Comparison of ENCODE assay signal across 18 cellular contexts in genomic region chr9:134010774-134011173, GRCh38. TPM values are rescaled to one million over a fixed set of nuclear protein-coding genes. Genes with fewer than 3 reads are reported as not detected.
DNase-seq lines count a peak whose midpoint lies in the region; ATAC-seq, FAIRE-seq and TF ChIP-seq lines count a peak whose summit lies in the region.
"Had no signal": no experiment of that assay in that cellular context is flagged by ENCODE, and none has a peak within 500 bp of the region (broad histone marks: within the 10 kb centered on the region; RNA-seq: fewer than 3 reads in every experiment).

No MANE protein-coding gene starts in this region.

- peaks cover 11% of the 10 kb centered on the region for H3K27me3 Mint-ChIP-seq in T-helper 17 cell

- peak overlapping the region; percentile 43 for H3K27ac Mint-ChIP-seq in T-helper 17 cell
- H3K27ac Mint-ChIP-seq: naive B cell had no signal

- no peak overlapping the region for H3K4me3 Mint-ChIP-seq in T-helper 17 cell
- H3K4me3 Mint-ChIP-seq: activated naive CD4-positive, alpha-beta T cell treated with anti-CD3 and anti-CD28 coated beads, Interleukin-2, amount 10 ng/mL, durations not matched to agents 7 days and 5 days; naive B cell had no signal

- no peak for FAIRE-seq in kidney (lab: Jason Lieb, UNC)

- H3K36me3 Mint-ChIP-seq in T-helper 17 cell (ENCODE audit: low read depth) = no peaks in the 10 kb centered on the region

- H3K4me1 Mint-ChIP-seq in T-helper 17 cell = no peaks in the 10 kb centered on the region
- H3K4me1 Mint-ChIP-seq: activated naive CD4-positive, alpha-beta T cell treated with anti-CD3 and anti-CD28 coated beads, Interleukin-2, amount 10 ng/mL, durations not matched to agents 7 days and 5 days had no signal

- no peak overlapping the region for H2AFZ ChIP-seq in SK-N-SH (ENCODE audit: low read depth)
- H2AFZ ChIP-seq: PC-9 had no signal

- no peak for TF ChIP-seq RAD21 in SK-N-SH (IDR thresholded peaks at IDR 0.05; ENCODE audit: low read length)

- H3K27me3 ChIP-seq in SK-N-SH (ENCODE audit: insufficient read depth) = no peaks in the 10 kb centered on the region

- no peak overlapping the region for H3K4me3 ChIP-seq in SK-N-SH (ENCODE audit: low read depth in 2 of 2, low read length in 1 of 2)
- no peak overlapping the region for H3K4me3 ChIP-seq in kidney (ENCODE audit: low read length in 2 of 2)
- H3K4me3 ChIP-seq: PC-9, prostate gland had no signal

- no peak overlapping the region for H3K9ac ChIP-seq in SK-N-SH
- no peak overlapping the region for H3K9ac ChIP-seq in kidney (ENCODE audit: low read length in 2 of 2)

- TF ChIP-seq CTCF in SK-N-SH (IDR thresholded peaks at IDR 0.05) (no peak), kidney (IDR thresholded peaks at IDR 0.05; ENCODE audit: borderline replicate concordance, extremely low read depth, insufficient read depth) (no peak)

- TF ChIP-seq EP300 in SK-N-SH (IDR thresholded peaks at IDR 0.05; ENCODE audit: borderline replicate concordance in 1 of 2, low read depth in 1 of 2, low read length in 1 of 2) = no peak

- H3K4me2 ChIP-seq in SK-N-SH = no peak overlapping the region
- H3K4me2 ChIP-seq: PC-9 had no signal

- H3K36me3 ChIP-seq in SK-N-SH (replicated peaks in 1 of 2; ENCODE audit: control insufficient read depth in 1 of 2, insufficient read depth in 2 of 2, low read length in 1 of 2) (no peaks in the 10 kb centered on the region), kidney (ENCODE audit: control insufficient read depth in 1 of 2, insufficient read depth in 2 of 2, low read length in 2 of 2) (no peaks in the 10 kb centered on the region)
- H3K36me3 ChIP-seq: prostate gland had no signal

- peak; percentile 66 for DNase-seq in SK-N-SH
- DNase-seq in T-helper 17 cell = no peak
- peak; percentile 51 for DNase-seq in kidney
- DNase-seq in activated naive CD4-positive, alpha-beta T cell treated with anti-CD3 and anti-CD28 coated beads, Interleukin-2, amount 50 U/mL, for 16 hours = no peak
- DNase-seq in T1000 (lab: John Stamatoyannopoulos, UW) = no peak
- no peak for DNase-seq in stimulated activated CD4-positive, alpha-beta T cell treated with anti-CD3 and anti-CD28 coated beads, Interleukin-4, amount 100 ng/mL, for 1 hour
- DNase-seq: 8988T; activated naive CD4-positive, alpha-beta T cell treated with anti-CD3 and anti-CD28 coated beads, Interleukin-2, amount 10 ng/mL, durations not matched to agents 7 days and 5 days; GOT3; left colon; naive B cell; NCI-H1694; NCI-H510A treated with DMSO at 0.1 percent for 48 hours had no signal

- intact Hi-C loops in kidney (cut with DNase I) = no loop called here

- H3K27ac ChIP-seq in SK-N-SH (ENCODE audit: low read depth in 2 of 2, low read length in 1 of 2) (peak overlapping the region in 1 of 2 experiments; percentile 17; a peak in 1 of 4 replicates), kidney (ENCODE audit: low read depth in 2 of 2, low read length in 2 of 2) (no peak overlapping the region)
- H3K27ac ChIP-seq: PC-9, prostate gland had no signal

- H3F3A ChIP-seq in SK-N-SH (replicated peaks; ENCODE audit: insufficient read depth) = no peaks in the 10 kb centered on the region

- H4K20me1 ChIP-seq in SK-N-SH (ENCODE audit: insufficient read depth) = no peaks in the 10 kb centered on the region

- H3K4me1 ChIP-seq in SK-N-SH (ENCODE audit: control insufficient read depth in 1 of 2, insufficient read depth in 2 of 2, low read depth in 1 of 2, low read length in 1 of 2) (peaks cover 0 to 17% of the 10 kb centered on the region in 2 experiments; a peak in 1 of 4 replicates), kidney (ENCODE audit: control insufficient read depth in 1 of 2, insufficient read depth in 1 of 2, low read depth in 1 of 2, low read length in 2 of 2) (peaks cover 0 to 2% of the 10 kb centered on the region in 2 donors)
- H3K4me1 ChIP-seq: prostate gland had no signal

- WGBS in SK-N-SH (ENCODE audit: low lambda C conversion rate) = 38% methylated on average over 12 of the region's 12 CpGs

- H3K79me2 ChIP-seq in SK-N-SH (ENCODE audit: insufficient read depth) = no peaks in the 10 kb centered on the region

- no peaks in the 10 kb centered on the region for H3K9me3 ChIP-seq in SK-N-SH
- H3K9me3 ChIP-seq in T-helper 17 cell (ENCODE audit: control insufficient read depth, low read length, poor library complexity, severe bottlenecking) = no peaks in the 10 kb centered on the region
- no peaks in the 10 kb centered on the region for H3K9me3 ChIP-seq in kidney (ENCODE audit: control insufficient read depth in 1 of 2, low read length in 2 of 2)
- H3K9me3 ChIP-seq: prostate gland had no signal

- H3K9me2 ChIP-seq in SK-N-SH = no peaks in the 10 kb centered on the region

- POLR2A ChIA-PET in SK-N-SH (lab: Yijun Ruan, JAX) = no interaction called here

- ATAC-seq in SK-N-SH treated with all-trans-retinoic acid at 6 μM for 48 hours = no peak
- no peak for ATAC-seq in T-helper 17 cell
- ATAC-seq in GM19455 (IDR thresholded peaks at IDR 0.05; ENCODE audit: unreplicated experiment) = no peak
- ATAC-seq: activated CD4-positive, CD25-positive, alpha-beta regulatory T cell treated with anti-CD3 and anti-CD28 coated beads, Interleukin-2, amount 50 U/mL, for 24 hours; left colon had no signal

- CTCF ChIA-PET in SK-N-SH (lab: Yijun Ruan, JAX) = no interaction called here

TF ChIP-seq in SK-N-SH, 30 proteins besides CTCF, POLR2A, EP300 and RAD21 (continues in another document):
- no peak for TF ChIP-seq MEF2A (IDR thresholded peaks at IDR 0.05; ENCODE audit: borderline replicate concordance, low read depth)
- TF ChIP-seq TEAD4 (IDR thresholded peaks at IDR 0.05; ENCODE audit: borderline replicate concordance, insufficient read depth) = no peak
- TF ChIP-seq USF1 (IDR thresholded peaks at IDR 0.05; ENCODE audit: borderline replicate concordance, low read depth) = no peak

TF ChIP-seq in SK-N-SH treated with all-trans-retinoic acid at 6 μM for 48 hours, 23 proteins besides CTCF, POLR2A, EP300 and RAD21 (continues in another document):
- TF ChIP-seq CSRNP3 (CRISPR knock-in tag; IDR thresholded peaks at IDR 0.05) = no peak
- TF ChIP-seq, protein P1, sequence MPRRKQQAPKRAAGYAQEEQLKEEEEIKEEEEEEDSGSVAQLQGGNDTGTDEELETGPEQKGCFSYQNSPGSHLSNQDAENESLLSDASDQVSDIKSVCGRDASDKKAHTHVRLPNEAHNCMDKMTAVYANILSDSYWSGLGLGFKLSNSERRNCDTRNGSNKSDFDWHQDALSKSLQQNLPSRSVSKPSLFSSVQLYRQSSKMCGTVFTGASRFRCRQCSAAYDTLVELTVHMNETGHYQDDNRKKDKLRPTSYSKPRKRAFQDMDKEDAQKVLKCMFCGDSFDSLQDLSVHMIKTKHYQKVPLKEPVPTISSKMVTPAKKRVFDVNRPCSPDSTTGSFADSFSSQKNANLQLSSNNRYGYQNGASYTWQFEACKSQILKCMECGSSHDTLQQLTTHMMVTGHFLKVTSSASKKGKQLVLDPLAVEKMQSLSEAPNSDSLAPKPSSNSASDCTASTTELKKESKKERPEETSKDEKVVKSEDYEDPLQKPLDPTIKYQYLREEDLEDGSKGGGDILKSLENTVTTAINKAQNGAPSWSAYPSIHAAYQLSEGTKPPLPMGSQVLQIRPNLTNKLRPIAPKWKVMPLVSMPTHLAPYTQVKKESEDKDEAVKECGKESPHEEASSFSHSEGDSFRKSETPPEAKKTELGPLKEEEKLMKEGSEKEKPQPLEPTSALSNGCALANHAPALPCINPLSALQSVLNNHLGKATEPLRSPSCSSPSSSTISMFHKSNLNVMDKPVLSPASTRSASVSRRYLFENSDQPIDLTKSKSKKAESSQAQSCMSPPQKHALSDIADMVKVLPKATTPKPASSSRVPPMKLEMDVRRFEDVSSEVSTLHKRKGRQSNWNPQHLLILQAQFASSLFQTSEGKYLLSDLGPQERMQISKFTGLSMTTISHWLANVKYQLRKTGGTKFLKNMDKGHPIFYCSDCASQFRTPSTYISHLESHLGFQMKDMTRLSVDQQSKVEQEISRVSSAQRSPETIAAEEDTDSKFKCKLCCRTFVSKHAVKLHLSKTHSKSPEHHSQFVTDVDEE (CRISPR knock-in tag; IDR thresholded peaks at IDR 0.05) = no peak
- TF ChIP-seq ZNF8 (CRISPR knock-in tag; IDR thresholded peaks at IDR 0.05) = no peak
- no peak for TF ChIP-seq ZC3H10 (CRISPR knock-in tag; IDR thresholded peaks at IDR 0.05)

RNA-seq across cellular contexts. Expression of gene BRD3OS, which starts 14.5 kb away (rescaled TPM):
- 21.6 and 23.1 TPM in 2 replicates for polyA plus RNA-seq in SK-N-SH (2012; rRNA removed)
- 22.9 and 26.1 TPM in 2 replicates for polyA plus RNA-seq in SK-N-SH (2012; cell fraction: cytosol; rRNA removed)
- 17.2 and 19.8 TPM in 2 replicates for polyA plus RNA-seq in SK-N-SH (2012; cell fraction: nucleus; rRNA removed)
- 10 to 100 TPM in 1 of 2 donors, 1 to 10 TPM in 1; 7.7 to 10.2 TPM for total RNA-seq in T-helper 17 cell
- 24.4 TPM for total RNA-seq in kidney
- 16.5 TPM for polyA plus RNA-seq in kidney (ENCODE audit: insufficient read depth, low read depth, low replicate concordance)

RNA-seq across cellular contexts. Expression of gene VAV2, which starts 18.6 kb away (rescaled TPM):
- polyA plus RNA-seq in SK-N-SH (2012; rRNA removed) (12.9 and 14.9 TPM in 2 replicates), kidney (ENCODE audit: insufficient read depth, low read depth, low replicate concordance) (22.3 TPM)
- polyA plus RNA-seq in SK-N-SH (2012; cell fraction: cytosol; rRNA removed) = 9.1 and 12.6 TPM in 2 replicates
- 23.3 and 24.1 TPM in 2 replicates for polyA plus RNA-seq in SK-N-SH (2012; cell fraction: nucleus; rRNA removed)
- total RNA-seq in T-helper 17 cell (1 to 10 TPM; 3.5 to 5.5 TPM), kidney (47.1 TPM)

RNA-seq across cellular contexts. Expression of gene BRD3, which starts 57.1 kb away (rescaled TPM):
- polyA plus RNA-seq in SK-N-SH (2012; rRNA removed) (7.2 and 11.4 TPM in 2 replicates), kidney (ENCODE audit: insufficient read depth, low read depth, low replicate concordance) (7.7 TPM)
- polyA plus RNA-seq in SK-N-SH (2012; cell fraction: cytosol; rRNA removed) = 10.2 and 11.5 TPM in 2 replicates
- 14.8 and 22.7 TPM in 2 replicates for polyA plus RNA-seq in SK-N-SH (2012; cell fraction: nucleus; rRNA removed)
- total RNA-seq in T-helper 17 cell (10 to 100 TPM; 31.5 to 44.1 TPM), kidney (46.2 TPM)

Comparison
In these comparisons a context has a peak if more than half of its experiments do, and no peak if none do; other contexts are left out.
1. DNase-seq: peak in SK-N-SH (single experiment) and kidney (single experiment); none in T-helper 17 cell (0 of 3), activated naive CD4-positive, alpha-beta T cell treated with anti-CD3 and anti-CD28 coated beads, Interleukin-2, amount 50 U/mL, for 16 hours (single experiment), T1000 (single experiment) and stimulated activated CD4-positive, alpha-beta T cell treated with anti-CD3 and anti-CD28 coated beads, Interleukin-4, amount 100 ng/mL, for 1 hour (single experiment).